In the genomic region with DNA sequence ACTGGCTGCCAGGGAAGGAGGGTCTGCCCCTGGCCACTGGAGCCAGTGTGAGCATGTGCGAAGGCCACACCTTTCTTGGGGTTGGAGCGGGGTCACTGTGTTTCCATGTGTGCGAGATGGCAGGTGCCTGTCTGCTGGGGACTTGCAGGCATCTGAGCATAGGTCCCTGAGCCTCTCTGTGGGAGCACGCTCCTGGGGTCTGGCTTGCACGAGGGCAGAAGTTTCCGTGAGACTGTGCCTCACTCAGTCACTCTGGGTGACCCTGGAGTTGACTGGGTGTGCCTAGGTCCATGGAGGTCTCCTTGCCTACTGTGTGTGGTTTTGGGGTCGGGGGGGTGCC, we compare ENCODE assay signal across 1 cellular context.
TF ChIP-seq lines count a peak whose summit lies in the region.

No MANE protein-coding gene starts in this region.

TF ChIP-seq in K562, 482 proteins besides CTCF, POLR2A, EP300 and RAD21:
- TF ChIP-seq, protein P1, sequence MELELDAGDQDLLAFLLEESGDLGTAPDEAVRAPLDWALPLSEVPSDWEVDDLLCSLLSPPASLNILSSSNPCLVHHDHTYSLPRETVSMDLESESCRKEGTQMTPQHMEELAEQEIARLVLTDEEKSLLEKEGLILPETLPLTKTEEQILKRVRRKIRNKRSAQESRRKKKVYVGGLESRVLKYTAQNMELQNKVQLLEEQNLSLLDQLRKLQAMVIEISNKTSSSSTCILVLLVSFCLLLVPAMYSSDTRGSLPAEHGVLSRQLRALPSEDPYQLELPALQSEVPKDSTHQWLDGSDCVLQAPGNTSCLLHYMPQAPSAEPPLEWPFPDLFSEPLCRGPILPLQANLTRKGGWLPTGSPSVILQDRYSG (tag; conservative IDR thresholded peaks at IDR 0.05; ENCODE audit: low read depth) = no peak
- TF ChIP-seq, protein P2, sequence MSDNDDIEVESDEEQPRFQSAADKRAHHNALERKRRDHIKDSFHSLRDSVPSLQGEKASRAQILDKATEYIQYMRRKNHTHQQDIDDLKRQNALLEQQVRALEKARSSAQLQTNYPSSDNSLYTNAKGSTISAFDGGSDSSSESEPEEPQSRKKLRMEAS (CRISPR knock-in tag; IDR thresholded peaks at IDR 0.05) = peak; percentile 33; the same call in 1 of the 2 replicates
- TF ChIP-seq ZNF444 (CRISPR knock-in tag; IDR thresholded peaks at IDR 0.05) = no peak
- TF ChIP-seq NRF1 (conservative IDR thresholded peaks at IDR 0.05 in 1 of 2, IDR thresholded peaks at IDR 0.05 in 1 of 2) = no peak
